Comparison of ENCODE assay signal across 26 cellular contexts in the genomic region with DNA sequence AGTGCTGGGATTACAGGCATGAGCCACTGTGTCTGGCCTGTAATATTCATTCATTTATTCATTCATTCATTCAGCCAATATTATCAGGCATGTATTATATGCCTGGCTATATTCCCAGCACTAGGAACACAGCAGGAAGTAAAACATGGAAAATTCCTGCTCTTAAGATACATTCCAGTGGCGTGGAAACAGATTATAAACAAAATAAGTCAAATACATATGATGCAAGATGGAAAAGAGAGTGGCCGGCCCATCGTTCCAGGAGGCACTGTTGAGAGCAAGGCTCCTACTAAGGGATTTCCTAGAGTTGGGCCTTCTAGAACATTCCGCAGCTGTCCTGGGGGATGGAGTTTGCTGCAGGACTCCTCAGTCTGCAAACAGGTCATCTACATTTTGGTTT. TPM values are rescaled to one million over a fixed set of nuclear protein-coding genes. Genes with fewer than 3 reads are reported as not detected.
DNase-seq lines count a peak whose midpoint lies in the region; ATAC-seq and TF ChIP-seq lines count a peak whose summit lies in the region.
"Had no signal": no experiment of that assay in that cellular context is flagged by ENCODE, and none has a peak within 500 bp of the region (broad histone marks: within the 10 kb centered on the region; RNA-seq: fewer than 3 reads in every experiment).

No MANE protein-coding gene starts in this region.

- no peak overlapping the region for H4K91ac ChIP-seq in mesenchymal stem cell (ENCODE audit: low read length)

- no peak overlapping the region for H2AK5ac ChIP-seq in mesenchymal stem cell (ENCODE audit: low read length, severe bottlenecking)

- H3K9me3 ChIP-seq in mesenchymal stem cell (ENCODE audit: control insufficient read depth, low read length) (no peaks in the 10 kb centered on the region), transverse colon (no peaks in the 10 kb centered on the region)
- H3K9me3 ChIP-seq: heart left ventricle, SK-N-SH, tibial nerve had no signal

- DNase-seq in HFFc6 (peak; percentile 9), choroid plexus epithelial cell (ENCODE audit: low read depth) (peak; percentile 30), mesenchymal stem cell (peak; percentile 79), transverse colon (no peak), A172 (ENCODE audit: low spot score) (no peak)
- DNase-seq in activated T-helper 2 cell treated with anti-CD3 and anti-CD28 coated beads, Interferon-gamma antibody, Interleukin-2, Interleukin-4, amounts not matched to agents 10 μg/mL and 5 μg/mL and 100 μg/mL, durations not matched to agents 14 hours and 24 hours and 36 hours (ENCODE audit: low spot score) = no peak
- DNase-seq: activated CD8-positive, alpha-beta T cell treated with anti-CD3 and anti-CD28 coated beads, Interleukin-2, amount 10 ng/mL, durations not matched to agents 7 days and 5 days; activated effector memory CD4-positive, alpha-beta T cell treated with anti-CD3 and anti-CD28 coated beads, Interleukin-2, amount 50 U/mL, for 16 hours; activated naive CD8-positive, alpha-beta T cell treated with anti-CD3 and anti-CD28 coated beads for 36 hours; activated T-cell treated with anti-CD3 and anti-CD28 coated beads for 4 hours; Calu3; central memory CD4-positive, alpha-beta T cell; DND-41; foreskin fibroblast; heart left ventricle; MM.1S; NCI-H1417 treated with DMSO at 0.1 percent for 48 hours; NCI-H446; SK-N-SH; T-helper 17 cell had no signal

- 55% methylated on average over 4 of the region's 4 CpGs for WGBS in mesenchymal stem cell
- 54 to 72% methylated on average over 4 of the region's 4 CpGs for WGBS in transverse colon (ENCODE audit: low coverage in 1 of 2), 2 donors

- TF ChIP-seq POLR2A in transverse colon (IDR thresholded peaks at IDR 0.05) = no peak

- H3K23ac ChIP-seq in mesenchymal stem cell (ENCODE audit: low read length in 2 of 2) = no peak overlapping the region

- H3K4me3 Mint-ChIP-seq in HFFc6 = no peak overlapping the region
- H3K4me3 Mint-ChIP-seq in activated T-helper 2 cell treated with anti-CD3 and anti-CD28 coated beads, Interferon-gamma antibody, Interleukin-2, Interleukin-4, amounts not matched to agents 10 μg/mL and 5 μg/mL and 100 μg/mL, durations not matched to agents 14 hours and 24 hours and 36 hours (ENCODE audit: low read depth) = no peak overlapping the region
- H3K4me3 Mint-ChIP-seq: activated CD8-positive, alpha-beta T cell treated with anti-CD3 and anti-CD28 coated beads, Interleukin-2, amount 10 ng/mL, durations not matched to agents 7 days and 5 days; activated naive CD8-positive, alpha-beta T cell treated with anti-CD3 and anti-CD28 coated beads for 36 hours; CD14-positive monocyte; stimulated activated naive CD8-positive, alpha-beta T cell treated with anti-CD3 and anti-CD28 coated beads, Interleukin-15, Interleukin-2, amounts not matched to agents 100 ng/mL and 50 ng/mL, for 24 hours; T-helper 17 cell had no signal

- H2BK15ac ChIP-seq in mesenchymal stem cell (ENCODE audit: low read depth, poor library complexity, severe bottlenecking) = no peak overlapping the region

- no peak overlapping the region; the same call in 1 of the 2 replicates for H3K27ac Mint-ChIP-seq in HFFc6
- H3K27ac Mint-ChIP-seq in activated T-helper 2 cell treated with anti-CD3 and anti-CD28 coated beads, Interferon-gamma antibody, Interleukin-2, Interleukin-4, amounts not matched to agents 10 μg/mL and 5 μg/mL and 100 μg/mL, durations not matched to agents 14 hours and 24 hours and 36 hours = no peak overlapping the region
- H3K27ac Mint-ChIP-seq: activated CD8-positive, alpha-beta T cell treated with anti-CD3 and anti-CD28 coated beads, Interleukin-2, amount 10 ng/mL, durations not matched to agents 7 days and 5 days; activated naive CD8-positive, alpha-beta T cell treated with anti-CD3 and anti-CD28 coated beads for 36 hours; CD14-positive monocyte; stimulated activated naive CD8-positive, alpha-beta T cell treated with anti-CD3 and anti-CD28 coated beads, Interleukin-15, Interleukin-2, amounts not matched to agents 100 ng/mL and 50 ng/mL, for 24 hours; T-helper 17 cell had no signal

- H3K4me1 ChIP-seq in mesenchymal stem cell (ENCODE audit: control insufficient read depth, insufficient read depth, low read depth, low read length) = peaks cover 4% of the 10 kb centered on the region
- H3K4me1 ChIP-seq in transverse colon = peaks cover 0 to 48% (median 22%) of the 10 kb centered on the region in 4 donors

- no peaks in the 10 kb centered on the region for H3K27me3 Mint-ChIP-seq in HFFc6 (ENCODE audit: insufficient read depth)
- H3K27me3 Mint-ChIP-seq in activated T-helper 2 cell treated with anti-CD3 and anti-CD28 coated beads, Interferon-gamma antibody, Interleukin-2, Interleukin-4, amounts not matched to agents 10 μg/mL and 5 μg/mL and 100 μg/mL, durations not matched to agents 14 hours and 24 hours and 36 hours (ENCODE audit: low read depth) = no peaks in the 10 kb centered on the region
- H3K27me3 Mint-ChIP-seq: activated naive CD8-positive, alpha-beta T cell treated with anti-CD3 and anti-CD28 coated beads for 36 hours; stimulated activated naive CD8-positive, alpha-beta T cell treated with anti-CD3 and anti-CD28 coated beads, Interleukin-15, Interleukin-2, amounts not matched to agents 100 ng/mL and 50 ng/mL, for 24 hours; T-helper 17 cell had no signal

- H4K8ac ChIP-seq in mesenchymal stem cell (ENCODE audit: low read length) = no peak overlapping the region

- in situ Hi-C loops in transverse colon (cut with MboI; ENCODE audit: low pct_ligation_motif_present in 1 of 4, low pct_unique_long_range_greater_than_20kb in 1 of 4, low sequenced_read_pairs in 3 of 4) = no loop called here

- H3K79me1 ChIP-seq in mesenchymal stem cell (replicated peaks; ENCODE audit: low read length, poor library complexity, severe bottlenecking) = peaks cover 14% of the 10 kb centered on the region

- H3K27ac ChIP-seq in mesenchymal stem cell (ENCODE audit: low read length, poor library complexity, severe bottlenecking) (no peak overlapping the region), transverse colon (peak overlapping the region in 3 of 4 donors; percentile 34 to 58 (median 48))
- H3K27ac ChIP-seq: heart left ventricle, KMS-11, skin epidermis, tibial nerve had no signal

- H3K36me3 Mint-ChIP-seq in HFFc6 (ENCODE audit: low read depth) = peaks cover 14% of the 10 kb centered on the region
- H3K36me3 Mint-ChIP-seq in activated T-helper 2 cell treated with anti-CD3 and anti-CD28 coated beads, Interferon-gamma antibody, Interleukin-2, Interleukin-4, amounts not matched to agents 10 μg/mL and 5 μg/mL and 100 μg/mL, durations not matched to agents 14 hours and 24 hours and 36 hours (ENCODE audit: low read depth) = no peaks in the 10 kb centered on the region

- no peak overlapping the region for H3K18ac ChIP-seq in mesenchymal stem cell (ENCODE audit: low read depth in 1 of 2, low read length in 2 of 2)

- TF ChIP-seq EP300 in transverse colon (IDR thresholded peaks at IDR 0.05; ENCODE audit: low read depth) = no peak

- no peak for TF ChIP-seq CTCF in HFFc6 (IDR thresholded peaks at IDR 0.05)
- no peak for TF ChIP-seq CTCF in choroid plexus epithelial cell (conservative IDR thresholded peaks at IDR 0.05; ENCODE audit: low read depth, low read length)
- TF ChIP-seq CTCF in transverse colon (IDR thresholded peaks at IDR 0.05) = no peak

- H3K36me3 ChIP-seq in mesenchymal stem cell (ENCODE audit: control insufficient read depth in 1 of 2, insufficient read depth in 2 of 2, low read depth in 1 of 2, low read length in 2 of 2) = peaks cover 0 to 4% of the 10 kb centered on the region in 2 experiments
- no peaks in the 10 kb centered on the region for H3K36me3 ChIP-seq in transverse colon

- no peak overlapping the region for H2AFZ ChIP-seq in mesenchymal stem cell (ENCODE audit: low read depth, low read length)

- peaks cover 13% of the 10 kb centered on the region; the same call in 1 of the 2 replicates for H3K4me1 Mint-ChIP-seq in HFFc6 (ENCODE audit: low read depth)
- peaks cover 2% of the 10 kb centered on the region for H3K4me1 Mint-ChIP-seq in activated T-helper 2 cell treated with anti-CD3 and anti-CD28 coated beads, Interferon-gamma antibody, Interleukin-2, Interleukin-4, amounts not matched to agents 10 μg/mL and 5 μg/mL and 100 μg/mL, durations not matched to agents 14 hours and 24 hours and 36 hours (ENCODE audit: low read depth)

- H3K9ac ChIP-seq in mesenchymal stem cell (ENCODE audit: low read length) = no peak overlapping the region
- H3K9ac ChIP-seq: KMS-11, SK-N-SH had no signal

- H2BK5ac ChIP-seq in mesenchymal stem cell (ENCODE audit: low read depth, low read length, poor library complexity, severe bottlenecking) = no peak overlapping the region

- H3K27me3 ChIP-seq in mesenchymal stem cell (ENCODE audit: control insufficient read depth in 1 of 2, insufficient read depth in 1 of 2, low read length in 2 of 2) (no peaks in the 10 kb centered on the region), transverse colon (no peaks in the 10 kb centered on the region)
- H3K27me3 ChIP-seq: heart left ventricle, tibial nerve had no signal

- no peak overlapping the region for H3K4me3 ChIP-seq in choroid plexus epithelial cell (ENCODE audit: low read depth, low read length)
- H3K4me3 ChIP-seq in mesenchymal stem cell (ENCODE audit: insufficient read depth in 1 of 2, low read depth in 1 of 2, low read length in 2 of 2) = no peak overlapping the region
- no peak overlapping the region for H3K4me3 ChIP-seq in transverse colon
- H3K4me3 ChIP-seq: heart left ventricle, skin epidermis, tibial nerve had no signal

- no peak for ATAC-seq in GM21447 (IDR thresholded peaks at IDR 0.05; ENCODE audit: unreplicated experiment)
- ATAC-seq: activated CD8-positive, alpha-beta T cell treated with anti-CD3 and anti-CD28 coated beads, Interleukin-2, amount 10 ng/mL, durations not matched to agents 7 days and 5 days; heart left ventricle; T-helper 17 cell had no signal

- no peak overlapping the region for H2BK12ac ChIP-seq in mesenchymal stem cell (ENCODE audit: low read length in 2 of 2)

- no peak overlapping the region for H2BK120ac ChIP-seq in mesenchymal stem cell (ENCODE audit: low read depth, low read length)

- no peak overlapping the region for H3K4ac ChIP-seq in mesenchymal stem cell (ENCODE audit: low read depth in 1 of 2, low read length in 2 of 2)

- H3K14ac ChIP-seq in mesenchymal stem cell (ENCODE audit: low read length in 2 of 2) = no peak overlapping the region

- no peaks in the 10 kb centered on the region for H3K9me3 Mint-ChIP-seq in HFFc6
- no peaks in the 10 kb centered on the region for H3K9me3 Mint-ChIP-seq in activated T-helper 2 cell treated with anti-CD3 and anti-CD28 coated beads, Interferon-gamma antibody, Interleukin-2, Interleukin-4, amounts not matched to agents 10 μg/mL and 5 μg/mL and 100 μg/mL, durations not matched to agents 14 hours and 24 hours and 36 hours
- H3K9me3 Mint-ChIP-seq: activated naive CD8-positive, alpha-beta T cell treated with anti-CD3 and anti-CD28 coated beads for 36 hours; stimulated activated naive CD8-positive, alpha-beta T cell treated with anti-CD3 and anti-CD28 coated beads, Interleukin-15, Interleukin-2, amounts not matched to agents 100 ng/mL and 50 ng/mL, for 24 hours had no signal

- intact Hi-C loops in transverse colon (cut with DNase I; ENCODE audit: low total_unique reads) = no loop called here
- intact Hi-C loops in activated T-helper 2 cell treated with anti-CD3 and anti-CD28 coated beads, Interferon-gamma antibody, Interleukin-2, Interleukin-4, amounts not matched to agents 10 μg/mL and 5 μg/mL and 100 μg/mL, durations not matched to agents 14 hours and 24 hours and 36 hours (cut with micrococcal nuclease) = no loop called here

- no peak overlapping the region for H3K4me2 ChIP-seq in mesenchymal stem cell (ENCODE audit: low read length, poor library complexity, severe bottlenecking)
- H3K4me2 ChIP-seq: KMS-11, SK-N-SH had no signal

RNA-seq across cellular contexts. Expression of a gene that starts 17.7 kb away (rescaled TPM):
- total RNA-seq in HFFc6 (2021; fragmentation: NEBNext Ultra II Directional; extraction: Animal tissue kit (Norgen Biotek cat#: 25700)) = 10 to 100 TPM; 20.8 to 24.8 (median 22.6) TPM
- polyA plus RNA-seq in mesenchymal stem cell (2013, experiment 1 of 2) = 20.7 TPM
- 20.1 TPM for polyA plus RNA-seq in mesenchymal stem cell (2013, experiment 2 of 2)
- 10 to 100 TPM; 33.7 to 46.0 (median 37.2) TPM for total RNA-seq in transverse colon
- 6.0 and 7.7 TPM in 2 replicates for total RNA-seq in activated T-helper 2 cell treated with anti-CD3 and anti-CD28 coated beads, Interferon-gamma antibody, Interleukin-2, Interleukin-4, amounts not matched to agents 10 μg/mL and 5 μg/mL and 100 μg/mL, durations not matched to agents 14 hours and 24 hours and 36 hours
- 13.4 and 16.0 TPM in 2 replicates for total RNA-seq in A172 (2014; rRNA removed; shearing (Covaris generic))

Comparison
In these comparisons a context has a peak if more than half of its experiments do, and no peak if none do; other contexts are left out.
1. DNase-seq: peak in HFFc6 (single experiment), choroid plexus epithelial cell (single experiment) and mesenchymal stem cell (single experiment); none in transverse colon (single experiment), activated T-helper 2 cell treated with anti-CD3 and anti-CD28 coated beads, Interferon-gamma antibody, Interleukin-2, Interleukin-4, amounts not matched to agents 10 μg/mL and 5 μg/mL and 100 μg/mL, durations not matched to agents 14 hours and 24 hours and 36 hours (single experiment) and A172 (single experiment).